ENCODE assay signal across 1 cellular context in genomic region chr9:69759478-69760277, GRCh38.
TF ChIP-seq lines count a peak whose summit lies in the region.

TSS of gene PTAR1 (minus strand) at chr9:69760011. CDS start at chr9:69759938, 73 bp downstream.

TF ChIP-seq in HepG2, 621 proteins besides CTCF, POLR2A, EP300 and RAD21 (continued from another document and continues in another):
- no peak for TF ChIP-seq CERS6 (CRISPR knock-in tag; IDR thresholded peaks at IDR 0.05)
- TF ChIP-seq NR1H2 (CRISPR knock-in tag; IDR thresholded peaks at IDR 0.05; ENCODE audit: borderline replicate concordance, low read depth): no peak
- no peak for TF ChIP-seq PLSCR1 (CRISPR knock-in tag; IDR thresholded peaks at IDR 0.05; ENCODE audit: borderline replicate concordance)
- no peak for TF ChIP-seq DDIT3 (CRISPR knock-in tag; IDR thresholded peaks at IDR 0.05)
- no peak for TF ChIP-seq ZNF235 (CRISPR knock-in tag; IDR thresholded peaks at IDR 0.05; ENCODE audit: borderline replicate concordance)
- no peak for TF ChIP-seq ZFAT (CRISPR knock-in tag; conservative IDR thresholded peaks at IDR 0.05)
- TF ChIP-seq POLR2AphosphoS5 (IDR thresholded peaks at IDR 0.05; ENCODE audit: low read depth, low read length): peak; percentile 95
- TF ChIP-seq KDM1A (CRISPR knock-in tag; IDR thresholded peaks at IDR 0.05): no peak
- TF ChIP-seq NFE2L2 (IDR thresholded peaks at IDR 0.05; ENCODE audit: low read length): no peak
- no peak for TF ChIP-seq CHD2 (IDR thresholded peaks at IDR 0.05; ENCODE audit: low read depth, low read length)
- TF ChIP-seq ARNT (IDR thresholded peaks at IDR 0.05): no peak
- peak; percentile 92 for TF ChIP-seq GABPB1 (CRISPR knock-in tag; IDR thresholded peaks at IDR 0.05)
- no peak for TF ChIP-seq ZNF383 (CRISPR knock-in tag; IDR thresholded peaks at IDR 0.05; ENCODE audit: borderline replicate concordance)
- no peak for TF ChIP-seq ZNF609 (CRISPR knock-in tag; IDR thresholded peaks at IDR 0.05; ENCODE audit: borderline replicate concordance)
- TF ChIP-seq JUND (CRISPR knock-in tag; IDR thresholded peaks at IDR 0.05): no peak
- TF ChIP-seq ARID2 (CRISPR knock-in tag; IDR thresholded peaks at IDR 0.05; ENCODE audit: borderline replicate concordance): peak; percentile 45; the same call in 1 of the 2 replicates
- TF ChIP-seq FOSL2 (CRISPR knock-in tag; IDR thresholded peaks at IDR 0.05): no peak
- TF ChIP-seq ZNF329 (CRISPR knock-in tag; IDR thresholded peaks at IDR 0.05; ENCODE audit: low read depth): no peak
- no peak for TF ChIP-seq NFIB (CRISPR knock-in tag; IDR thresholded peaks at IDR 0.05; ENCODE audit: borderline replicate concordance)
- TF ChIP-seq ZNF7 (CRISPR knock-in tag; IDR thresholded peaks at IDR 0.05): no peak
- TF ChIP-seq ZNF704 (CRISPR knock-in tag; IDR thresholded peaks at IDR 0.05; ENCODE audit: borderline replicate concordance): no peak
- TF ChIP-seq HIC2 (CRISPR knock-in tag; IDR thresholded peaks at IDR 0.05; ENCODE audit: low read depth): no peak
- TF ChIP-seq ARID3A (IDR thresholded peaks at IDR 0.05; ENCODE audit: low read depth, low read length): no peak
- peak; percentile 96 for TF ChIP-seq ZBTB14 (CRISPR knock-in tag; IDR thresholded peaks at IDR 0.05)
- peak; percentile 62; the same call in 1 of the 2 replicates for TF ChIP-seq TARDBP (CRISPR knock-in tag; IDR thresholded peaks at IDR 0.05)
- TF ChIP-seq ZNF879 (CRISPR knock-in tag; IDR thresholded peaks at IDR 0.05): no peak
- TF ChIP-seq ZNF644 (CRISPR knock-in tag; IDR thresholded peaks at IDR 0.05; ENCODE audit: low read depth): no peak
- TF ChIP-seq CAMTA2 (CRISPR knock-in tag; IDR thresholded peaks at IDR 0.05; ENCODE audit: borderline replicate concordance): no peak
- TF ChIP-seq NONO (IDR thresholded peaks at IDR 0.05): no peak
- 0 out of 2 replicates have a peak, but pooled peaks have one; percentile 19 for TF ChIP-seq NONO (CRISPR knock-in tag; conservative IDR thresholded peaks at IDR 0.05)
- TF ChIP-seq ZBTB38 (CRISPR knock-in tag; IDR thresholded peaks at IDR 0.05): peak; percentile 69
- no peak for TF ChIP-seq SIX1 (CRISPR knock-in tag; IDR thresholded peaks at IDR 0.05; ENCODE audit: borderline replicate concordance)
- TF ChIP-seq SKIL (CRISPR knock-in tag; IDR thresholded peaks at IDR 0.05; ENCODE audit: borderline replicate concordance): no peak
- TF ChIP-seq JDP2 (CRISPR knock-in tag; IDR thresholded peaks at IDR 0.05; ENCODE audit: borderline replicate concordance): no peak
- no peak for TF ChIP-seq ZBTB4 (CRISPR knock-in tag; IDR thresholded peaks at IDR 0.05; ENCODE audit: borderline replicate concordance)
- TF ChIP-seq ATF7 (IDR thresholded peaks at IDR 0.05): no peak
- TF ChIP-seq ATF7 (CRISPR knock-in tag; IDR thresholded peaks at IDR 0.05): no peak
- no peak for TF ChIP-seq ZNF24 (IDR thresholded peaks at IDR 0.05)
- TF ChIP-seq SRY (CRISPR knock-in tag; IDR thresholded peaks at IDR 0.05): peak; percentile 67
- TF ChIP-seq ZNF589 (CRISPR knock-in tag; conservative IDR thresholded peaks at IDR 0.05): no peak
- TF ChIP-seq RBFOX2 (IDR thresholded peaks at IDR 0.05; ENCODE audit: low read depth, low read length): peak; percentile 94
- TF ChIP-seq GTF2F1 (IDR thresholded peaks at IDR 0.05; ENCODE audit: low read length): no peak
- TF ChIP-seq ZNF350 (CRISPR knock-in tag; IDR thresholded peaks at IDR 0.05; ENCODE audit: borderline replicate concordance, low read depth): no peak
- 0 out of 2 replicates have a peak, but pooled peaks have one; percentile 75 for TF ChIP-seq KLF12 (CRISPR knock-in tag; IDR thresholded peaks at IDR 0.05; ENCODE audit: borderline replicate concordance)
- peak; percentile 77; the same call in 1 of the 2 replicates for TF ChIP-seq ARNT2 (CRISPR knock-in tag; IDR thresholded peaks at IDR 0.05; ENCODE audit: low read depth)
- 0 out of 2 replicates have a peak, but pooled peaks have one; percentile 38 for TF ChIP-seq ZMAT3 (CRISPR knock-in tag; conservative IDR thresholded peaks at IDR 0.05)
- TF ChIP-seq RNF2 (conservative IDR thresholded peaks at IDR 0.05; ENCODE audit: low read depth): no peak
